8 cellular contexts compared by ENCODE assay signal in the genomic region with DNA sequence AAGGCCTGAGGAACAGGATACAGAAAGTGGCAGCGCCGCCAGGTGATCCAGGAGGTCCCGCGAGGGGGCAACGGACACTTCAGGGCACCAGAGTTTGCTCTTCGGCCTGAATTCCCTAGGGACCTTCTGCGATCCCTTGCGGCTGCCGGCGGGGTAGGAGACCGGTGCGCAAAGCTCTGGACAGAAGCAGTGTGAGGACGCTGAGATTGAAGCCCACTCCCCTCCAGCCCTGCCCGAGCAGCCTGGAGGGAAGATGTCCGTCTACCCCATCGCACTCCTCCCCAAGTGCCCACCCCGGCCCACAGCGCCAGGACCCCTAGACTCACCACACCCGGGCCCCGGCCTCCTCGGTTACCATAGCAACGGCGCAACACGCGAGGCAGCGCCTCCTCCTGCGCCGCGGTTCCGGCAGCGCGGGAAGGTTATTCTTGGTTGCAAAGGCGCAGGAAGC. TPM values are rescaled to one million over a fixed set of nuclear protein-coding genes. Genes with fewer than 3 reads are reported as not detected.
DNase-seq lines count a peak whose midpoint lies in the region; ATAC-seq lines count a peak whose summit lies in the region.

A gene with protein sequence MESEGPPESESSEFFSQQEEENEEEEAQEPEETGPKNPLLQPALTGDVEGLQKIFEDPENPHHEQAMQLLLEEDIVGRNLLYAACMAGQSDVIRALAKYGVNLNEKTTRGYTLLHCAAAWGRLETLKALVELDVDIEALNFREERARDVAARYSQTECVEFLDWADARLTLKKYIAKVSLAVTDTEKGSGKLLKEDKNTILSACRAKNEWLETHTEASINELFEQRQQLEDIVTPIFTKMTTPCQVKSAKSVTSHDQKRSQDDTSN (minus strand): TSS at position 361 of the 451 bp plus-strand sequence. CDS start 10,433 bp downstream, outside the sequence.

- H3K4me1 Mint-ChIP-seq in CD8-positive, alpha-beta memory T cell = peaks cover 4 to 15% (median 14%) of the 10 kb centered on the region in 3 donors

- H3K27me3 ChIP-seq in CD8-positive, alpha-beta memory T cell (ENCODE audit: insufficient read depth, low read length, poor library complexity, severe bottlenecking) = peaks cover 14% of the 10 kb centered on the region

- peak in 2 of 5 donors; percentile 4 to 15 for DNase-seq in CD8-positive, alpha-beta memory T cell
- peak; percentile 82 for DNase-seq in NCI-H1105 (lab: John Stamatoyannopoulos, UW)
- DNase-seq in amygdala (lab: John Stamatoyannopoulos, UW) = peak in 39 of 56 donors; percentile 2 to 56 (median 23)
- DNase-seq in hypothalamus (lab: John Stamatoyannopoulos, UW) = peak in 40 of 51 donors; percentile 0 to 61 (median 26)
- no peak for DNase-seq in skeletal muscle cell (ENCODE audit: low read depth)
- no peak for DNase-seq in Kasumi-1 (lab: John Stamatoyannopoulos, UW)

- H3K36me3 Mint-ChIP-seq in CD8-positive, alpha-beta memory T cell = peaks cover 0 to 8% (median 0%) of the 10 kb centered on the region in 3 donors

- ATAC-seq in HG02973 (IDR thresholded peaks at IDR 0.05; ENCODE audit: unreplicated experiment) = no peak
- no peak for ATAC-seq in activated CD4-positive, CD25-positive, alpha-beta regulatory T cell treated with anti-CD3 and anti-CD28 coated beads, Interleukin-2, amount 50 U/mL, for 24 hours

- POLR2A ChIA-PET in CD8-positive, alpha-beta memory T cell (lab: Charles Lee) = no interaction called here

- no peak within 1 kb of the TSS for H3K4me3 ChIP-seq in CD8-positive, alpha-beta memory T cell (ENCODE audit: low read length)
- peak within 1 kb of the TSS; percentile 53 for H3K4me3 ChIP-seq in skeletal muscle cell (ENCODE audit: low read depth, low read length)

- peak within 1 kb of the TSS; percentile 68 for H3K27ac ChIP-seq in CD8-positive, alpha-beta memory T cell (ENCODE audit: low read depth, low read length)

- no peaks in the 10 kb centered on the region for H3K36me3 ChIP-seq in CD8-positive, alpha-beta memory T cell (ENCODE audit: insufficient read depth, low read length)

- peak within 1 kb of the TSS in 1 of 8 donors; percentile 17 for H3K27ac Mint-ChIP-seq in CD8-positive, alpha-beta memory T cell

- H3K27me3 Mint-ChIP-seq in CD8-positive, alpha-beta memory T cell = peaks cover 22 to 56% of the 10 kb centered on the region in 2 donors

- H3K4me1 ChIP-seq in CD8-positive, alpha-beta memory T cell (ENCODE audit: insufficient read depth, low read length) = no peaks in the 10 kb centered on the region

- CTCF ChIA-PET in CD8-positive, alpha-beta memory T cell (lab: Charles Lee) = no interaction called here

- H3K4me3 Mint-ChIP-seq in CD8-positive, alpha-beta memory T cell = peak within 1 kb of the TSS in 5 of 7 donors; percentile 21 to 58 (median 46)

- H3K9me3 Mint-ChIP-seq in CD8-positive, alpha-beta memory T cell = no peaks in the 10 kb centered on the region

- H3K9me3 ChIP-seq in CD8-positive, alpha-beta memory T cell (ENCODE audit: low read length) = no peaks in the 10 kb centered on the region

RNA-seq across cellular contexts. Expression of the gene that starts here (rescaled TPM):
- total RNA-seq in CD8-positive, alpha-beta memory T cell = not detected
- polyA plus RNA-seq in CD8-positive, alpha-beta memory T cell = not detected

Comparison
In these comparisons a context has a peak if more than half of its experiments do, and no peak if none do; other contexts are left out.
1. DNase-seq: peak in NCI-H1105 (single experiment), amygdala (39 of 56) and hypothalamus (40 of 51); none in skeletal muscle cell (single experiment) and Kasumi-1 (0 of 2).